In the genomic region with DNA sequence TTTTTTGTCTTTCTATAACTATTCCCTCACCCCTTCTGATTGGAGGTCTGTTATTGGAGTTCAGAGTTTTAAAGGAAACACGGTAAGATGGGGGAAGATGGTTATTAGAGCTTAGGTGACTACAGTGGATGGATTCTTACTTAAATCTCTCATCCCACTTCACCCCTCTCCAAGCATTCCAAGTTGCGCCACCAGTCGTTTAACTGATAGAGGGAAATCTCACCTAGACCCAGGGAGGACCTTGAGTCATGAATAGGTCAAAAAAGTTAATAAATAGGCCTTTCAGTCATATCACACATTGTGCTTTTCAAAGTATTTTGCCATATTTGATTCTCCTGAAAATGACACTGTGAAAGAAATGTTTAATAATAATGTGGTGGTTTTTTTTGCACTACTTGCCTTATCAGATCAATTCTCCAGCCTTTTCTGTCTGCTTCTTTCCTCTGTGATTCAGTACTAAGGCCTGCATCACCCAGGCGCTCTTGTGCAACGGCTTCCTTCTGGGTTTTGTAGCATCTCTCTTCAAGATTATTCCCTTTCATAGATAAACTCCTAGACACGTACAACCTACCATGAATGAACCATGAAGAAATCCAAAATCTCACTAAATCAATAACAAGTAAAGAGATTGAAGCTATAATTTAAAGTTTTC, we compare ENCODE assay signal across 20 cellular contexts.
DNase-seq lines count a peak whose midpoint lies in the region; ATAC-seq, FAIRE-seq and TF ChIP-seq lines count a peak whose summit lies in the region.
"Had no signal": no experiment of that assay in that cellular context is flagged by ENCODE, and none has a peak within 500 bp of the region (broad histone marks: within the 10 kb centered on the region; RNA-seq: fewer than 3 reads in every experiment).

No MANE protein-coding gene starts in this region.

- no peaks in the 10 kb centered on the region for H3K9me3 ChIP-seq in astrocyte (ENCODE audit: insufficient read depth, low read depth, low read length)
- H3K9me3 ChIP-seq: BE2C, Caco-2, Peyer's patch had no signal

- no peak for ATAC-seq in stimulated activated memory B cell treated with anti-CD40 and anti-IgM and Interleukin-4, amounts not matched to agents 10 μg/mL and 1 μg/mL and 100 μg/mL, for 72 hours
- no peak for ATAC-seq in HG03039 (IDR thresholded peaks at IDR 0.05; ENCODE audit: unreplicated experiment)
- ATAC-seq in activated T-cell treated with anti-CD3 and anti-CD28 coated beads, Interleukin-2, amount 50 U/mL, for 72 hours (replicated peaks in 1 of 2) = no peak
- ATAC-seq: Right ventricle myocardium inferior had no signal

- FAIRE-seq in astrocyte (lab: Jason Lieb, UNC) = no peak
- FAIRE-seq: GM12891 had no signal

- H3K4me3 ChIP-seq in astrocyte (ENCODE audit: insufficient read depth, low read depth, low read length) (no peak overlapping the region), foreskin fibroblast (ENCODE audit: low read depth in 1 of 2, low read length in 2 of 2) (no peak overlapping the region)
- H3K4me3 ChIP-seq: Peyer's patch had no signal

- TF ChIP-seq CTCF in HFFc6 (IDR thresholded peaks at IDR 0.05) (no peak), astrocyte (IDR thresholded peaks at IDR 0.05; ENCODE audit: insufficient read depth, low read depth, low read length) (no peak), foreskin fibroblast (IDR thresholded peaks at IDR 0.05; ENCODE audit: low read depth, low read length) (no peak), CD14-positive monocyte (IDR thresholded peaks at IDR 0.05) (no peak)

- H3K27ac Mint-ChIP-seq in HFFc6 = no peak overlapping the region
- H3K27ac Mint-ChIP-seq in astrocyte (ENCODE audit: unreplicated experiment) = no peak overlapping the region
- peak overlapping the region; percentile 93 for H3K27ac Mint-ChIP-seq in stimulated activated memory B cell treated with anti-CD40 and anti-IgM and Interleukin-4, amounts not matched to agents 10 μg/mL and 1 μg/mL and 100 μg/mL, for 72 hours
- H3K27ac Mint-ChIP-seq in CD14-positive monocyte = no peak overlapping the region
- no peak overlapping the region for H3K27ac Mint-ChIP-seq in activated T-cell treated with anti-CD3 and anti-CD28 coated beads, Interleukin-2, amount 50 U/mL, for 72 hours
- H3K27ac Mint-ChIP-seq: CD4-positive, alpha-beta T cell had no signal

- H4K20me1 ChIP-seq in astrocyte (ENCODE audit: insufficient read depth, low read length) = no peaks in the 10 kb centered on the region

- peak; percentile 18 for DNase-seq in HFFc6
- DNase-seq in astrocyte (ENCODE audit: low read depth) = peak; percentile 61
- peak; percentile 61 to 72 for DNase-seq in foreskin fibroblast
- no peak for DNase-seq in CD14-positive monocyte (ENCODE audit: low spot score)
- DNase-seq in activated T-cell treated with anti-CD3 and anti-CD28 coated beads, Interleukin-2, amount 50 U/mL, for 72 hours = no peak
- DNase-seq: BE2C; Caco-2; CD4-positive, alpha-beta T cell; DMS153; H7; NCI-H1105; NCI-H510A; NCI-H748 treated with DMSO at 0.1 percent for 48 hours; NK-92 treated with Interleukin-12 subunit alpha and Interleukin-12 subunit beta, amount 100 ng/mL, for 24 hours; Peyer's patch; SW 1271 had no signal

- H3K4me2 ChIP-seq in astrocyte (ENCODE audit: low read length) = no peak overlapping the region

- H3K4me1 ChIP-seq in astrocyte (ENCODE audit: insufficient read depth, low read length) = peaks cover 7% of the 10 kb centered on the region
- H3K4me1 ChIP-seq: BE2C had no signal

- H3K27me3 Mint-ChIP-seq in HFFc6 (ENCODE audit: insufficient read depth) (no peaks in the 10 kb centered on the region), astrocyte (ENCODE audit: low read depth, unreplicated experiment) (no peaks in the 10 kb centered on the region), CD14-positive monocyte (ENCODE audit: low read depth in 3 of 3) (peaks cover 0 to 1% (median 0%) of the 10 kb centered on the region in 3 donors)
- no peaks in the 10 kb centered on the region for H3K27me3 Mint-ChIP-seq in stimulated activated memory B cell treated with anti-CD40 and anti-IgM and Interleukin-4, amounts not matched to agents 10 μg/mL and 1 μg/mL and 100 μg/mL, for 72 hours
- H3K27me3 Mint-ChIP-seq in activated T-cell treated with anti-CD3 and anti-CD28 coated beads, Interleukin-2, amount 50 U/mL, for 72 hours (ENCODE audit: low read depth) = no peaks in the 10 kb centered on the region
- H3K27me3 Mint-ChIP-seq: CD4-positive, alpha-beta T cell had no signal

- H3K36me3 ChIP-seq in astrocyte (ENCODE audit: insufficient read depth, low read length) = no peaks in the 10 kb centered on the region
- H3K36me3 ChIP-seq: BE2C, Peyer's patch had no signal

- H3K27ac ChIP-seq in astrocyte (ENCODE audit: low read depth, low read length) = no peak overlapping the region
- H3K27ac ChIP-seq: Peyer's patch had no signal

- peaks cover 5% of the 10 kb centered on the region for H3K36me3 Mint-ChIP-seq in HFFc6 (ENCODE audit: low read depth)
- no peaks in the 10 kb centered on the region for H3K36me3 Mint-ChIP-seq in astrocyte (ENCODE audit: low read depth, unreplicated experiment)
- no peaks in the 10 kb centered on the region for H3K36me3 Mint-ChIP-seq in stimulated activated memory B cell treated with anti-CD40 and anti-IgM and Interleukin-4, amounts not matched to agents 10 μg/mL and 1 μg/mL and 100 μg/mL, for 72 hours
- H3K36me3 Mint-ChIP-seq in CD14-positive monocyte = no peaks in the 10 kb centered on the region
- H3K36me3 Mint-ChIP-seq in activated T-cell treated with anti-CD3 and anti-CD28 coated beads, Interleukin-2, amount 50 U/mL, for 72 hours (ENCODE audit: insufficient read depth in 2 of 2) = peaks cover 0 to 5% of the 10 kb centered on the region in 2 donors

- H3K4me1 Mint-ChIP-seq in HFFc6 (ENCODE audit: low read depth) (peaks cover 57% of the 10 kb centered on the region), astrocyte (ENCODE audit: low read depth, unreplicated experiment) (peaks cover 34% of the 10 kb centered on the region), CD14-positive monocyte (peaks cover 20% of the 10 kb centered on the region)
- peaks cover 50% of the 10 kb centered on the region for H3K4me1 Mint-ChIP-seq in stimulated activated memory B cell treated with anti-CD40 and anti-IgM and Interleukin-4, amounts not matched to agents 10 μg/mL and 1 μg/mL and 100 μg/mL, for 72 hours
- H3K4me1 Mint-ChIP-seq in activated T-cell treated with anti-CD3 and anti-CD28 coated beads, Interleukin-2, amount 50 U/mL, for 72 hours (ENCODE audit: low read depth) = peaks cover 39% of the 10 kb centered on the region

- no peak overlapping the region for H2AFZ ChIP-seq in astrocyte (ENCODE audit: low read depth, low read length)

- no peaks in the 10 kb centered on the region for H3K27me3 ChIP-seq in astrocyte (ENCODE audit: insufficient read depth, low read length)
- H3K27me3 ChIP-seq: BE2C, Peyer's patch had no signal

- no peak overlapping the region for H3K4me3 Mint-ChIP-seq in HFFc6
- H3K4me3 Mint-ChIP-seq in astrocyte (ENCODE audit: unreplicated experiment) = no peak overlapping the region
- H3K4me3 Mint-ChIP-seq in stimulated activated memory B cell treated with anti-CD40 and anti-IgM and Interleukin-4, amounts not matched to agents 10 μg/mL and 1 μg/mL and 100 μg/mL, for 72 hours = no peak overlapping the region
- H3K4me3 Mint-ChIP-seq in CD14-positive monocyte = no peak overlapping the region
- H3K4me3 Mint-ChIP-seq in activated T-cell treated with anti-CD3 and anti-CD28 coated beads, Interleukin-2, amount 50 U/mL, for 72 hours = no peak overlapping the region
- H3K4me3 Mint-ChIP-seq: CD4-positive, alpha-beta T cell had no signal

- H3K9ac ChIP-seq in astrocyte (ENCODE audit: low read length) = no peak overlapping the region

- no peaks in the 10 kb centered on the region for H3K79me2 ChIP-seq in astrocyte (ENCODE audit: insufficient read depth, low read length)

- intact Hi-C loops in CD14-positive monocyte (cut with micrococcal nuclease) = no loop called here

- H3K9me3 Mint-ChIP-seq in HFFc6 (no peaks in the 10 kb centered on the region), astrocyte (ENCODE audit: unreplicated experiment) (peaks cover 2% of the 10 kb centered on the region), CD14-positive monocyte (peaks cover 0 to 2% (median 0%) of the 10 kb centered on the region in 7 donors)
- no peaks in the 10 kb centered on the region for H3K9me3 Mint-ChIP-seq in stimulated activated memory B cell treated with anti-CD40 and anti-IgM and Interleukin-4, amounts not matched to agents 10 μg/mL and 1 μg/mL and 100 μg/mL, for 72 hours
- H3K9me3 Mint-ChIP-seq in activated T-cell treated with anti-CD3 and anti-CD28 coated beads, Interleukin-2, amount 50 U/mL, for 72 hours = no peaks in the 10 kb centered on the region

Comparison
In these comparisons a context has a peak if more than half of its experiments do, and no peak if none do; other contexts are left out.
1. DNase-seq: peak in HFFc6 (single experiment), astrocyte (single experiment) and foreskin fibroblast (2 of 2); none in CD14-positive monocyte (single experiment) and activated T-cell treated with anti-CD3 and anti-CD28 coated beads, Interleukin-2, amount 50 U/mL, for 72 hours (0 of 2).